Comparison of ENCODE assay signal across 10 cellular contexts in the genomic region with DNA sequence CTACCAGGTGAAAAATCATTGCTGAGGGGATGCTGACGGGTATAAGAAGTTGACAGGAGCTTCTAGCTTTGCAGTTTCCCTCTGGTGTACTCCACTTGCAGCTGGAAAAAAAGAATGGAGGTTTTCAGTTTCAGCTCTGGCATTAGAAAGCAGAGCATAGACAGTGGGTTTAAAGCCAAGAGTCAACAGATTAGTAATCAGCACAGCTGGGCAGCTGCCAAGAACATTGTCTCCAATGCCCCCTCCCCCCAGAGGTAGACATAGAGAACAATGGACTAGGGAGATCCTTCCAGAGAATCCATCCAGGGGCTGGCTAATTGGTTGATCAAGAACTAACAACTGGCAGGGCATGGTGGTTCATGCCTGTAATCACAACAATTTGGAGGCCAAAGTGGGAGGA. TPM values are rescaled to one million over a fixed set of nuclear protein-coding genes. Genes with fewer than 3 reads are reported as not detected.
DNase-seq lines count a peak whose midpoint lies in the region; ATAC-seq and TF ChIP-seq lines count a peak whose summit lies in the region.
"Had no signal": no experiment of that assay in that cellular context is flagged by ENCODE, and none has a peak within 500 bp of the region (broad histone marks: within the 10 kb centered on the region; RNA-seq: fewer than 3 reads in every experiment).

No MANE protein-coding gene starts in this region.

- H3K4me3 ChIP-seq in ovary: no peak overlapping the region
- H3K4me3 ChIP-seq: vagina had no signal

- peak; percentile 25 for DNase-seq in Daoy (ENCODE audit: low read depth)
- peak; percentile 21 to 61 for DNase-seq in NCI-H1930 (lab: John Stamatoyannopoulos, UW)
- DNase-seq in kidney glomerular epithelial cell (lab: John Stamatoyannopoulos, UW): peak; percentile 21
- no peak for DNase-seq in sciatic nerve (ENCODE audit: low spot score)
- no peak for DNase-seq in activated CD4-positive, alpha-beta T cell treated with anti-CD3 and anti-CD28 coated beads for 4 hours
- DNase-seq in ovary: no peak

- H3K27me3 ChIP-seq in ovary: no peaks in the 10 kb centered on the region
- H3K27me3 ChIP-seq: vagina had no signal

- H3K27ac ChIP-seq in VCaP (peak overlapping the region; percentile 59), ovary (no peak overlapping the region)
- H3K27ac ChIP-seq: parathyroid adenoma, vagina had no signal

- TF ChIP-seq CTCF in VCaP (conservative IDR thresholded peaks at IDR 0.05) (no peak), ovary (IDR thresholded peaks at IDR 0.05) (no peak)

- TF ChIP-seq POLR2A in ovary (IDR thresholded peaks at IDR 0.05): no peak

- 31 to 63% (median 43%) methylated on average over 1 of the region's 1 CpG for WGBS in ovary, 3 donors

- intact Hi-C loops in sciatic nerve (cut with DNase I) (no loop called here), ovary (cut with DNase I) (no loop called here)

- TF ChIP-seq EP300 in ovary (IDR thresholded peaks at IDR 0.05): no peak

- no peak for ATAC-seq in sciatic nerve
- ATAC-seq in GM19324 (IDR thresholded peaks at IDR 0.05; ENCODE audit: low FRiP score, unreplicated experiment): no peak

- no peaks in the 10 kb centered on the region for H3K36me3 ChIP-seq in ovary
- H3K36me3 ChIP-seq: vagina had no signal

- H3K4me1 ChIP-seq in ovary (ENCODE audit: insufficient read depth): no peaks in the 10 kb centered on the region
- H3K4me1 ChIP-seq: parathyroid adenoma, vagina had no signal

- no peaks in the 10 kb centered on the region for H3K9me3 ChIP-seq in ovary

RNA-seq across cellular contexts. Expression of a gene that starts 10.1 kb away (rescaled TPM):
- total RNA-seq in Daoy (2014; rRNA removed; shearing (Covaris generic)): 0.17 and 0.45 TPM in 2 replicates
- total RNA-seq in sciatic nerve (0.04 TPM), ovary (under 1 TPM; under 0.01 to 0.18 (median 0.10) TPM)
- polyA plus RNA-seq in ovary: under 1 TPM; 0.04 to 0.10 TPM
- total RNA-seq: vagina had no signal

Comparison
In these comparisons a context has a peak if more than half of its experiments do, and no peak if none do; other contexts are left out.
1. DNase-seq: peak in Daoy (single experiment), NCI-H1930 (2 of 2) and kidney glomerular epithelial cell (single experiment); none in sciatic nerve (single experiment), activated CD4-positive, alpha-beta T cell treated with anti-CD3 and anti-CD28 coated beads for 4 hours (0 of 2) and ovary (0 of 5).